ENCODE assay signal across 26 cellular contexts in the genomic region with DNA sequence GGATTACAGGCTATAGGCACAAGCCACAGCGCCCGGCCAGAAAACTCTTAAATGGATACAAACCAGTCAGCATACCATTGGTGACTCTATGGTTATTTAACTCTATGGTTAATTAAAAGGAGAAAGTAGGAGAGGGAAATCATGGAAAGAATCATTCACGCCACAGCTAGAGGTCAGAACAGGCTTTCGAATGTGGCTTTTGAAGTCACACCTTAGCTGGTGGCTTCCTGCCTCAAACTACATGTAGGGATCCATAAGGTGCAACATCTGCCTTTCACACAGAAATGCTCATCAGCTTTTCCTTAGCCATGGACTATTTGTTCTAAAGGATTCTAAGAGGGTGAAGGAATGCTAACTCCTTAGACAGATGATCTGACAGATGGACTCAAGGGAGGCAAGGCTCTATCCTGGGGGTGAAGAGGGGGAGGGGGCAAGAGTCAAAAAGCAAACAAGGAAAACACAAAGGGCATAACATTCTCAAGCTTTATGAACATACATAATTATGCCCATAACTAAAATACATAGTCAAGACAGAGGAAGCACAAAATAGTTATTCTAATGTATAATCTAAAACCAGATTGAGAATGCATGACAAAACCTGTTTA.
DNase-seq lines count a peak whose midpoint lies in the region; ATAC-seq, FAIRE-seq and TF ChIP-seq lines count a peak whose summit lies in the region.
"Had no signal": no experiment of that assay in that cellular context is flagged by ENCODE, and none has a peak within 500 bp of the region (broad histone marks: within the 10 kb centered on the region; RNA-seq: fewer than 3 reads in every experiment).

No MANE protein-coding gene starts in this region.

- no peaks in the 10 kb centered on the region for H3K36me3 Mint-ChIP-seq in nephron progenitor cell (ENCODE audit: low read depth)
- H3K36me3 Mint-ChIP-seq: CD4-positive, alpha-beta memory T cell had no signal

- H3K14ac ChIP-seq in IMR-90 (replicated peaks; ENCODE audit: low read depth, low read length), result no peak overlapping the region

- no peak overlapping the region for H3K4me2 ChIP-seq in DND-41 (ENCODE audit: insufficient read depth, low read length)
- H3K4me2 ChIP-seq in IMR-90 (ENCODE audit: low read depth, low read length), result no peak overlapping the region
- H3K4me2 ChIP-seq in GM12878 (ENCODE audit: control insufficient read depth, insufficient read depth), result no peak overlapping the region

- H3K9me3 ChIP-seq in DND-41 (ENCODE audit: insufficient read depth, low read length, severe bottlenecking), result no peaks in the 10 kb centered on the region
- no peaks in the 10 kb centered on the region for H3K9me3 ChIP-seq in IMR-90 (ENCODE audit: control insufficient read depth, insufficient read depth, low read length)
- H3K9me3 ChIP-seq in GM12878 (replicated peaks; ENCODE audit: control insufficient read depth, insufficient read depth, low read length), result no peaks in the 10 kb centered on the region
- H3K9me3 ChIP-seq: adrenal gland, MG63, spleen had no signal

- no peak overlapping the region for H2BK5ac ChIP-seq in IMR-90 (ENCODE audit: low read depth, low read length, poor library complexity, severe bottlenecking)

- H3K9me3 Mint-ChIP-seq in nephron progenitor cell, result no peaks in the 10 kb centered on the region
- H3K9me3 Mint-ChIP-seq: CD4-positive, alpha-beta memory T cell had no signal

- intact Hi-C loops in IMR-90 (cut with micrococcal nuclease), result no loop called here
- intact Hi-C loops in GM12878 (cut with micrococcal nuclease; ENCODE audit: unreplicated experiment), result loop anchor here (2.0 kb wide), 1 partner anchor 33 kb away; no protein-coding TSS in a partner anchor

- H2AK5ac ChIP-seq in IMR-90 (ENCODE audit: low read depth, low read length), result peak overlapping the region; percentile 24; the same call in 1 of the 2 replicates

- H4K20me1 ChIP-seq in DND-41 (ENCODE audit: insufficient read depth, low read length) (no peaks in the 10 kb centered on the region; the same call in 1 of the 2 replicates), IMR-90 (ENCODE audit: insufficient read depth, low read length) (no peaks in the 10 kb centered on the region; the same call in 1 of the 2 replicates), GM12878 (ENCODE audit: control insufficient read depth, insufficient read depth) (no peaks in the 10 kb centered on the region)

- TF ChIP-seq CTCF in DND-41 (IDR thresholded peaks at IDR 0.05; ENCODE audit: borderline replicate concordance, extremely low read depth, low read length, poor library complexity, severe bottlenecking), result peak; percentile 40
- no peak for TF ChIP-seq CTCF in IMR-90 (conservative IDR thresholded peaks at IDR 0.05; ENCODE audit: low read depth, low read length)
- TF ChIP-seq CTCF in GM12878 (IDR thresholded peaks at IDR 0.05 in 2 of 3, conservative IDR thresholded peaks at IDR 0.05 in 1 of 3; ENCODE audit: control insufficient read depth in 2 of 3, extremely low read depth in 1 of 3, insufficient read depth in 1 of 3, low read depth in 3 of 3, low read length in 3 of 3), result peak in 1 of 3 experiments; percentile 17; a peak in 1 of 6 replicates
- no peak for TF ChIP-seq CTCF in nephron progenitor cell (IDR thresholded peaks at IDR 0.05)

- FAIRE-seq in GM12878 (lab: Jason Lieb, UNC), result no peak
- FAIRE-seq: bronchial epithelial cell, endothelial cell of umbilical vein had no signal

- POLR2A ChIA-PET in IMR-90 (lab: Charles Lee; ENCODE audit: unreplicated experiment) (no interaction called here), GM12878 (lab: Charles Lee) (interaction anchor here (0.9 kb wide), 1 partner anchor 27 kb away, joined by 4 read pairs; no protein-coding TSS in a partner anchor)

- H3K23ac ChIP-seq in IMR-90 (ENCODE audit: low read depth, low read length), result no peak overlapping the region

- H3K4me3 ChIP-seq in DND-41 (ENCODE audit: low read depth in 1 of 2, low read length in 2 of 2) (no peak overlapping the region), IMR-90 (ENCODE audit: insufficient read depth, low read depth, low read length) (no peak overlapping the region), GM12878 (no peak overlapping the region)
- H3K4me3 ChIP-seq: adrenal gland, MG63, spleen had no signal

- SMC1A ChIA-PET in GM12878 (lab: Charles Lee; ENCODE audit: uncharacterized antibody, unreplicated experiment), result interaction anchor here (0.8 to 4.1 kb wide), 16 partner anchors 15 to 136 kb away, joined by 3 to 27 read pairs (median 3); no protein-coding TSS in a partner anchor

- H3K56ac ChIP-seq in IMR-90 (ENCODE audit: extremely low read depth, insufficient read depth, low read length), result no peak overlapping the region

- peaks cover 42% of the 10 kb centered on the region for H3K4me1 Mint-ChIP-seq in nephron progenitor cell

- H3K9me1 ChIP-seq in IMR-90 (ENCODE audit: insufficient read depth, low read length), result peaks cover 2% of the 10 kb centered on the region; the same call in 1 of the 2 replicates

- no peak overlapping the region for H2BK20ac ChIP-seq in IMR-90 (ENCODE audit: low read depth, low read length)

- TF ChIP-seq POLR2A in IMR-90 (IDR thresholded peaks at IDR 0.05; ENCODE audit: low read depth, low read length) (no peak), GM12878 (IDR thresholded peaks at IDR 0.05; ENCODE audit: low read depth, low read length) (no peak), erythroblast (IDR thresholded peaks at IDR 0.05; ENCODE audit: low read length) (no peak)

- H3K4me1 ChIP-seq in DND-41 (ENCODE audit: insufficient read depth, low read length) (peaks cover 28% of the 10 kb centered on the region), IMR-90 (ENCODE audit: control insufficient read depth, insufficient read depth, low read length) (peaks cover 4% of the 10 kb centered on the region; the same call in 1 of the 2 replicates), GM12878 (ENCODE audit: control insufficient read depth, insufficient read depth, low read length) (peaks cover 3% of the 10 kb centered on the region; the same call in 1 of the 2 replicates)

- H4K8ac ChIP-seq in IMR-90 (ENCODE audit: low read depth in 2 of 2, low read length in 2 of 2), result no peak overlapping the region

- ATAC-seq in DND-41 (ENCODE audit: insufficient read depth, low read depth) (no peak), IMR-90 (ENCODE audit: low read depth) (no peak), GM12878 (peak; percentile 26; the same call in 1 of the 3 replicates), GM18517 (IDR thresholded peaks at IDR 0.05; ENCODE audit: unreplicated experiment) (no peak), HG03280 (IDR thresholded peaks at IDR 0.05; ENCODE audit: unreplicated experiment) (no peak)
- ATAC-seq: activated CD4-positive, CD25-positive, alpha-beta regulatory T cell treated with anti-CD3 and anti-CD28 coated beads, Interleukin-2, amount 50 U/mL, for 24 hours; activated CD8-positive, alpha-beta T cell treated with anti-CD3 and anti-CD28 coated beads, Interleukin-2, amount 10 ng/mL, durations not matched to agents 7 days and 5 days had no signal

- H3K36me3 ChIP-seq in DND-41 (ENCODE audit: insufficient read depth, low read length) (no peaks in the 10 kb centered on the region), IMR-90 (ENCODE audit: control insufficient read depth, insufficient read depth, low read length) (no peaks in the 10 kb centered on the region), GM12878 (ENCODE audit: control insufficient read depth in 2 of 2, insufficient read depth in 2 of 2, low read length in 1 of 2) (no peaks in the 10 kb centered on the region)
- H3K36me3 ChIP-seq: adrenal gland, MG63, spleen had no signal

- no peak for TF ChIP-seq EP300 in GM12878 (IDR thresholded peaks at IDR 0.05; ENCODE audit: borderline replicate concordance in 1 of 2, control insufficient read depth in 1 of 2, low read depth in 2 of 2, low read length in 2 of 2)

- CTCF ChIA-PET in IMR-90 (lab: Yijun Ruan, JAX) (interaction anchor here (0.6 to 1.7 kb wide), 2 partner anchors 32 to 554 kb away, joined by 4 to 8 read pairs; no protein-coding TSS in a partner anchor), GM12878 (lab: Yijun Ruan, JAX) (interaction anchor here (0.8 to 3.6 kb wide), 13 partner anchors 8 to 721 kb away, joined by 3 to 34 read pairs (median 5); no protein-coding TSS in a partner anchor)

- DNase-seq in DND-41, result no peak
- DNase-seq in IMR-90, result no peak
- no peak for DNase-seq in GM12878 (ENCODE audit: low read depth, low spot score)
- DNase-seq in nephron progenitor cell, result no peak
- DNase-seq in T-helper 2 cell, result no peak
- no peak for DNase-seq in erythroblast (lab: John Stamatoyannopoulos, UW)
- DNase-seq: activated CD8-positive, alpha-beta T cell treated with anti-CD3 and anti-CD28 coated beads, Interleukin-2, amount 10 ng/mL, durations not matched to agents 7 days and 5 days; activated T-cell treated with anti-CD3 and anti-CD28 coated beads, Interleukin-2, amount 50 U/mL, for 1 hour; adrenal gland; CD4-positive, alpha-beta memory T cell; cortex of kidney; MG63; NCI-H1417 treated with DMSO at 0.1 percent for 48 hours; NCI-H2107; NCI-H510A treated with DMSO at 0.1 percent for 48 hours; nucleus accumbens; RPMI8226; spleen; stimulated activated CD4-positive, alpha-beta T cell treated with anti-CD3 and anti-CD28 coated beads, Interleukin-4, amount 100 ng/mL, for 1 hour; stimulated activated naive CD4-positive, alpha-beta T cell treated with Interleukin-2 at 50 U/mL for 16 hours; T1000 had no signal

- H2AFZ ChIP-seq in DND-41 (ENCODE audit: low read depth, low read length) (no peak overlapping the region), IMR-90 (replicated peaks; ENCODE audit: low read length, poor library complexity) (no peak overlapping the region), GM12878 (ENCODE audit: control insufficient read depth, low read depth, low read length) (no peak overlapping the region)

- H3K79me2 ChIP-seq in DND-41 (ENCODE audit: insufficient read depth, low read length) (no peaks in the 10 kb centered on the region), GM12878 (ENCODE audit: control insufficient read depth, insufficient read depth, low read length) (peaks cover 14% of the 10 kb centered on the region)

- H3K27ac ChIP-seq in DND-41 (ENCODE audit: low read length), result no peak overlapping the region
- no peak overlapping the region for H3K27ac ChIP-seq in IMR-90 (ENCODE audit: insufficient read depth, low read length)
- H3K27ac ChIP-seq in GM12878 (ENCODE audit: control insufficient read depth, insufficient read depth), result no peak overlapping the region
- H3K27ac ChIP-seq: adrenal gland had no signal

- BruUV-seq in IMR-90 (replicated peaks; lab: Mats Ljungman, UMichigan) (no TSS peak), GM12878 (replicated peaks; lab: Mats Ljungman, UMichigan) (no TSS peak)

- TF ChIP-seq RAD21 in IMR-90 (IDR thresholded peaks at IDR 0.05; ENCODE audit: low read length) (no peak), GM12878 (IDR thresholded peaks at IDR 0.05; ENCODE audit: insufficient read depth, low read depth, low read length) (peak; percentile 42; the same call in 1 of the 2 replicates)

- no peak overlapping the region for H2BK15ac ChIP-seq in IMR-90 (ENCODE audit: low read depth, low read length)

- no peaks in the 10 kb centered on the region for H3K27me3 ChIP-seq in DND-41 (ENCODE audit: insufficient read depth, low read length, poor library complexity)
- no peaks in the 10 kb centered on the region for H3K27me3 ChIP-seq in IMR-90 (ENCODE audit: control insufficient read depth, insufficient read depth, low read length)
- no peaks in the 10 kb centered on the region for H3K27me3 ChIP-seq in GM12878 (replicated peaks in 1 of 2; ENCODE audit: control insufficient read depth in 2 of 2, insufficient read depth in 2 of 2, low read length in 1 of 2)
- H3K27me3 ChIP-seq: adrenal gland, MG63, spleen had no signal

- peaks cover 0 to 3% of the 10 kb centered on the region in 2 experiments; a peak in 1 of 4 replicates for H3K79me1 ChIP-seq in IMR-90 (ENCODE audit: low read depth in 1 of 2, low read length in 2 of 2)

- dilution Hi-C loops in IMR-90 (cut with HindIII; ENCODE audit: low sequenced_read_pairs, unreplicated experiment), result no loop called here

- no peak overlapping the region for H3K9ac ChIP-seq in DND-41 (ENCODE audit: low read depth, low read length)
- H3K9ac ChIP-seq in IMR-90 (ENCODE audit: low read depth, low read length), result no peak overlapping the region
- H3K9ac ChIP-seq in GM12878 (ENCODE audit: control insufficient read depth, insufficient read depth, low read length), result no peak overlapping the region

- no peak overlapping the region for H4K5ac ChIP-seq in IMR-90 (ENCODE audit: low read depth, low read length)

- no CpG with 5 or more reads among the region's 4 CpGs for WGBS in IMR-90 (ENCODE audit: extremely low coverage in 2 of 2, insufficient read length in 1 of 2), 2 experiments
- WGBS in GM12878 (ENCODE audit: insufficient coverage, insufficient replicate concordance, low lambda C conversion rate, missing lambda C conversion rate), result 67% methylated on average over 4 of the region's 4 CpGs

- no peak overlapping the region for H3K4ac ChIP-seq in IMR-90 (ENCODE audit: low read depth, low read length)

- H2AK9ac ChIP-seq in IMR-90 (replicated peaks; ENCODE audit: low read depth, low read length, poor library complexity), result no peak overlapping the region

- H4K91ac ChIP-seq in IMR-90 (ENCODE audit: insufficient read depth, low read depth, low read length), result no peak overlapping the region

- RAD21 ChIA-PET in GM12878 (lab: Charles Lee; ENCODE audit: unreplicated experiment), result interaction anchor here (0.6 to 4.8 kb wide), 8 partner anchors 16 to 800 kb away, joined by 3 to 40 read pairs (median 4); no protein-coding TSS in a partner anchor

- H2BK120ac ChIP-seq in IMR-90 (ENCODE audit: low read depth, low read length), result no peak overlapping the region

- H3K27me3 Mint-ChIP-seq in nephron progenitor cell (ENCODE audit: low read depth, poor library complexity), result no peaks in the 10 kb centered on the region

- in situ Hi-C loops in IMR-90 (cut with MboI; ENCODE audit: low sequenced_read_pairs), result no loop called here
- in situ Hi-C loops in GM12878 (cut with MboI), result no loop called here

- H3K4me3 Mint-ChIP-seq in nephron progenitor cell, result no peak overlapping the region
- H3K4me3 Mint-ChIP-seq: activated CD8-positive, alpha-beta T cell treated with anti-CD3 and anti-CD28 coated beads, Interleukin-2, amount 10 ng/mL, durations not matched to agents 7 days and 5 days; CD4-positive, alpha-beta memory T cell had no signal

- peak overlapping the region; percentile 13 for H3K27ac Mint-ChIP-seq in nephron progenitor cell
- H3K27ac Mint-ChIP-seq: activated CD8-positive, alpha-beta T cell treated with anti-CD3 and anti-CD28 coated beads, Interleukin-2, amount 10 ng/mL, durations not matched to agents 7 days and 5 days had no signal

- no peak overlapping the region for H3K18ac ChIP-seq in IMR-90 (ENCODE audit: low read depth, low read length)
